Comparison of ENCODE assay signal across 12 cellular contexts in the genomic region with DNA sequence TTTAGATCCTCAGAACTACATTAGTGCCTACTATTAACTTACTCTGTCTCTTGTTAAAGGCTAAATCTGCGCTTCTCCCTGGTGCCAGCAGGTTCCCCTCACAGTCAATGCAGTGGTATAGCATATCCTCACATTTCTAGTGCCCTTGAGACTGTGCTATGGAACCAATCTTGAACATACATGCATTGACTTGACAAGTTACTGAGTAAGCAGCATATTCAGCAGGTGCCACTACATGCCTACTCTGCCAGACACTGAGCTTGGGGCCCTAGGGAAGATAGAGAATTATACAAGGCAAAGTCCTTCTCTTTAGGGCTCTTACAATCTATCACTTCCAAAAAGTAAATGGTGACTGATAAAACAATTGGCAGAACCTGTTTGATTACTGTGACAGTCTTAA. TPM values are rescaled to one million over a fixed set of nuclear protein-coding genes. Genes with fewer than 3 reads are reported as not detected.
DNase-seq lines count a peak whose midpoint lies in the region; ATAC-seq and TF ChIP-seq lines count a peak whose summit lies in the region.
"Had no signal": no experiment of that assay in that cellular context is flagged by ENCODE, and none has a peak within 500 bp of the region (broad histone marks: within the 10 kb centered on the region; RNA-seq: fewer than 3 reads in every experiment).

No MANE protein-coding gene starts in this region.

- no peak overlapping the region for H3K27ac ChIP-seq in left ventricle myocardium inferior (replicated peaks)

- no peaks in the 10 kb centered on the region for H3K27me3 Mint-ChIP-seq in T-helper 2 cell treated with Interferon-gamma antibody and Interleukin-4, amounts not matched to agents 5 μg/mL and 100 μg/mL, for 36 hours (ENCODE audit: low read depth)
- peaks cover 5% of the 10 kb centered on the region for H3K27me3 Mint-ChIP-seq in type B pancreatic cell

- no peak for DNase-seq in left ventricle myocardium inferior
- no peak for DNase-seq in Right ventricle myocardium inferior (ENCODE audit: missing footprints)
- DNase-seq in T-helper 2 cell treated with Interferon-gamma antibody and Interleukin-4, amounts not matched to agents 5 μg/mL and 100 μg/mL, for 36 hours (ENCODE audit: low spot score): no peak
- no peak for DNase-seq in fibroblast of the aortic adventitia (ENCODE audit: low read depth)
- DNase-seq in type B pancreatic cell (ENCODE audit: extremely low spot score, unreplicated experiment): no peak
- DNase-seq in A172 (ENCODE audit: low spot score): no peak
- DNase-seq: OCI-M1 had no signal

- H3K9me3 Mint-ChIP-seq in T-helper 2 cell treated with Interferon-gamma antibody and Interleukin-4, amounts not matched to agents 5 μg/mL and 100 μg/mL, for 36 hours: no peaks in the 10 kb centered on the region
- H3K9me3 Mint-ChIP-seq in type B pancreatic cell: peaks cover 6% of the 10 kb centered on the region

- H3K27me3 ChIP-seq in left ventricle myocardium inferior (ENCODE audit: low read depth): no peaks in the 10 kb centered on the region
- H3K27me3 ChIP-seq: body of pancreas had no signal

- H3K36me3 Mint-ChIP-seq in T-helper 2 cell treated with Interferon-gamma antibody and Interleukin-4, amounts not matched to agents 5 μg/mL and 100 μg/mL, for 36 hours (ENCODE audit: low read depth): peaks cover 16% of the 10 kb centered on the region
- peaks cover 18% of the 10 kb centered on the region for H3K36me3 Mint-ChIP-seq in type B pancreatic cell

- no peak for ATAC-seq in Right ventricle myocardium inferior
- ATAC-seq in HG03378 (IDR thresholded peaks at IDR 0.05; ENCODE audit: unreplicated experiment): no peak
- no peak for ATAC-seq in GM21447 (IDR thresholded peaks at IDR 0.05; ENCODE audit: unreplicated experiment)
- ATAC-seq: body of pancreas had no signal

- intact Hi-C loops in left ventricle myocardium inferior (cut with micrococcal nuclease) (no loop called here), Right ventricle myocardium inferior (cut with DNase I) (no loop called here)

- peak overlapping the region; percentile 39 for H3K4me3 Mint-ChIP-seq in T-helper 2 cell treated with Interferon-gamma antibody and Interleukin-4, amounts not matched to agents 5 μg/mL and 100 μg/mL, for 36 hours
- H3K4me3 Mint-ChIP-seq in type B pancreatic cell: peak overlapping the region; percentile 94

- no peaks in the 10 kb centered on the region for H3K36me3 ChIP-seq in left ventricle myocardium inferior

- TF ChIP-seq CTCF in left ventricle myocardium inferior (IDR thresholded peaks at IDR 0.05; ENCODE audit: borderline replicate concordance): no peak
- no peak for TF ChIP-seq CTCF in fibroblast of the aortic adventitia (IDR thresholded peaks at IDR 0.05; ENCODE audit: insufficient read depth, low read length)
- no peak for TF ChIP-seq CTCF in type B pancreatic cell (conservative IDR thresholded peaks at IDR 0.05)

- H3K4me3 ChIP-seq in left ventricle myocardium inferior (peak overlapping the region; percentile 73), fibroblast of the aortic adventitia (ENCODE audit: low read depth, low read length) (peak overlapping the region; percentile 38)

- H3K4me1 Mint-ChIP-seq in T-helper 2 cell treated with Interferon-gamma antibody and Interleukin-4, amounts not matched to agents 5 μg/mL and 100 μg/mL, for 36 hours (ENCODE audit: low read depth): peaks cover 38% of the 10 kb centered on the region
- peaks cover 29% of the 10 kb centered on the region for H3K4me1 Mint-ChIP-seq in type B pancreatic cell (ENCODE audit: unreplicated experiment)

- H3K4me1 ChIP-seq in left ventricle myocardium inferior: peaks cover 58% of the 10 kb centered on the region

- no peak overlapping the region for H3K27ac Mint-ChIP-seq in T-helper 2 cell treated with Interferon-gamma antibody and Interleukin-4, amounts not matched to agents 5 μg/mL and 100 μg/mL, for 36 hours
- H3K27ac Mint-ChIP-seq in type B pancreatic cell: peak overlapping the region; percentile 91

- no peaks in the 10 kb centered on the region for H3K9me3 ChIP-seq in left ventricle myocardium inferior (replicated peaks)
- H3K9me3 ChIP-seq: body of pancreas had no signal

RNA-seq across cellular contexts. Expression of a gene that starts 3.2 kb away (rescaled TPM):
- total RNA-seq in left ventricle myocardium inferior (1.4 TPM), Right ventricle myocardium inferior (1.3 TPM), fibroblast of the aortic adventitia (ENCODE audit: low replicate concordance) (5.6 and 7.1 TPM in 2 replicates), type B pancreatic cell (ENCODE audit: low replicate concordance) (10.4 and 40.1 TPM in 2 replicates)
- 1.00 and 1.2 TPM in 2 replicates for total RNA-seq in A172 (2014; rRNA removed; shearing (Covaris generic))

RNA-seq across cellular contexts. Expression of a gene that starts 20.3 kb away (rescaled TPM):
- total RNA-seq in left ventricle myocardium inferior (0.66 TPM), Right ventricle myocardium inferior (0.68 TPM), fibroblast of the aortic adventitia (ENCODE audit: low replicate concordance) (2.7 and 5.6 TPM in 2 replicates), type B pancreatic cell (ENCODE audit: low replicate concordance) (4.2 and 11.6 TPM in 2 replicates)
- total RNA-seq in A172 (2014; rRNA removed; shearing (Covaris generic)): 0.24 and 3.2 TPM in 2 replicates

RNA-seq across cellular contexts. Expression of a gene that starts 34.6 kb away (rescaled TPM):
- not detected for total RNA-seq in left ventricle myocardium inferior
- not detected for total RNA-seq in Right ventricle myocardium inferior
- total RNA-seq in fibroblast of the aortic adventitia (ENCODE audit: low replicate concordance): not detected in 2 replicates
- not detected in 2 replicates for total RNA-seq in type B pancreatic cell (ENCODE audit: low replicate concordance)
- not detected in 2 replicates for total RNA-seq in A172 (2014; rRNA removed; shearing (Covaris generic))
- total RNA-seq: body of pancreas, myocyte, subcutaneous adipose tissue had no signal

RNA-seq across cellular contexts. Expression of a gene that starts 53.1 kb away (rescaled TPM):
- total RNA-seq in left ventricle myocardium inferior (4.4 TPM), Right ventricle myocardium inferior (5.9 TPM), fibroblast of the aortic adventitia (ENCODE audit: low replicate concordance) (13.7 and 13.9 TPM in 2 replicates), type B pancreatic cell (ENCODE audit: low replicate concordance) (15.0 and 21.7 TPM in 2 replicates)
- total RNA-seq in A172 (2014; rRNA removed; shearing (Covaris generic)): 13.2 and 22.7 TPM in 2 replicates

RNA-seq across cellular contexts. Expression of a gene that starts 53.2 kb away (rescaled TPM):
- 7.3 TPM for total RNA-seq in left ventricle myocardium inferior
- total RNA-seq in Right ventricle myocardium inferior: 7.2 TPM
- 15.5 and 23.9 TPM in 2 replicates for total RNA-seq in fibroblast of the aortic adventitia (ENCODE audit: low replicate concordance)
- 22.6 and 37.6 TPM in 2 replicates for total RNA-seq in type B pancreatic cell (ENCODE audit: low replicate concordance)
- total RNA-seq in A172 (2014; rRNA removed; shearing (Covaris generic)): 12.6 and 27.0 TPM in 2 replicates
